7 cellular contexts compared by ENCODE assay signal in genomic region chr17:79434215-79434614, GRCh38.
"Had no signal": no experiment of that assay in that cellular context is flagged by ENCODE, and none has a peak within 500 bp of the region (broad histone marks: within the 10 kb centered on the region; RNA-seq: fewer than 3 reads in every experiment).

No MANE protein-coding gene starts in this region.

- DNase-seq: GDM1 had no signal

- ATAC-seq: GM12878 had no signal

- FAIRE-seq: G401.6, GM12878, GM12891, GM12892, GM18507, GM19239 had no signal

- H3K4me3 ChIP-seq: GM12878 had no signal
